Comparison of ENCODE assay signal across 18 cellular contexts in genomic region chr11:8686325-8686724, GRCh38. TPM values are rescaled to one million over a fixed set of nuclear protein-coding genes. Genes with fewer than 3 reads are reported as not detected.
DNase-seq lines count a peak whose midpoint lies in the region; ATAC-seq and TF ChIP-seq lines count a peak whose summit lies in the region.
"Had no signal": no experiment of that assay in that cellular context is flagged by ENCODE, and none has a peak within 500 bp of the region (broad histone marks: within the 10 kb centered on the region; RNA-seq: fewer than 3 reads in every experiment).

No MANE protein-coding gene starts in this region.

- H3K9me3 Mint-ChIP-seq in activated naive CD4-positive, alpha-beta T cell treated with anti-CD3 and anti-CD28 coated beads for 36 hours = no peaks in the 10 kb centered on the region
- H3K9me3 Mint-ChIP-seq in endodermal cell = no peaks in the 10 kb centered on the region

- H3K4me1 ChIP-seq in PC-9 (replicated peaks; ENCODE audit: insufficient read depth) (peaks cover 45% of the 10 kb centered on the region), endodermal cell (ENCODE audit: control insufficient read depth, insufficient read depth, low read length) (peaks cover 28% of the 10 kb centered on the region)

- no peak for DNase-seq in activated naive CD4-positive, alpha-beta T cell treated with anti-CD3 and anti-CD28 coated beads for 36 hours
- DNase-seq in activated naive CD4-positive, alpha-beta T cell treated with Interleukin-2 at 50 U/mL for 16 hours = no peak
- no peak for DNase-seq in PC-9
- DNase-seq in endodermal cell = peak; percentile 33
- DNase-seq in ureter (ENCODE audit: low spot score) = peak; percentile 26
- DNase-seq in iPS-NIHi11 (ENCODE audit: low spot score) = no peak
- DNase-seq in stimulated activated CD4-positive, alpha-beta T cell treated with anti-CD3 and anti-CD28 coated beads, Interleukin-12 subunit alpha, Interleukin-12 subunit beta, amount 100 ng/mL, for 4 hours = no peak
- DNase-seq: body of pancreas; DMS153; effector CD4-positive, alpha-beta T cell; NCI-H1048; NCI-H2171; NK-92 treated with Interleukin-12 subunit alpha and Interleukin-12 subunit beta, amount 100 ng/mL, for 24 hours; SW 1271 had no signal

- WGBS in endodermal cell (ENCODE audit: insufficient coverage in 1 of 2, insufficient read length in 1 of 2), 2 experiments = 94 to 100% methylated on average over 6 to 7 of the region's 7 CpGs

- intact Hi-C loops in activated naive CD4-positive, alpha-beta T cell treated with anti-CD3 and anti-CD28 coated beads for 36 hours (cut with micrococcal nuclease) = loop anchor here (5.0 to 10.0 kb wide), 6 partner anchors 146 to 1942 kb away; partner anchors contain the start of genes SBF2 and WEE1
- intact Hi-C loops in PC-9 (cut with micrococcal nuclease; ENCODE audit: unreplicated experiment) = no loop called here

- peaks cover 56% of the 10 kb centered on the region for H3K4me1 Mint-ChIP-seq in activated naive CD4-positive, alpha-beta T cell treated with anti-CD3 and anti-CD28 coated beads for 36 hours (ENCODE audit: low read depth)
- peaks cover 42% of the 10 kb centered on the region for H3K4me1 Mint-ChIP-seq in endodermal cell

- TF ChIP-seq CTCF in PC-9 (conservative IDR thresholded peaks at IDR 0.05) (no peak), endodermal cell (conservative IDR thresholded peaks at IDR 0.05) (no peak)

- H3K4me2 ChIP-seq in PC-9 = peak overlapping the region; percentile 98

- peaks cover 50% of the 10 kb centered on the region for H3F3A ChIP-seq in PC-9 (ENCODE audit: insufficient read depth, low read depth)

- H3K27ac Mint-ChIP-seq in activated naive CD4-positive, alpha-beta T cell treated with anti-CD3 and anti-CD28 coated beads for 36 hours = peak overlapping the region; percentile 12
- H3K27ac Mint-ChIP-seq in endodermal cell = peak overlapping the region; percentile 71

- peaks cover 60% of the 10 kb centered on the region for H3K79me2 ChIP-seq in PC-9 (ENCODE audit: low read depth)

- H3K36me3 ChIP-seq in PC-9 (ENCODE audit: low read depth) (peaks cover 41% of the 10 kb centered on the region), endodermal cell (ENCODE audit: control insufficient read depth, insufficient read depth, low read length) (peaks cover 65% of the 10 kb centered on the region)

- no peak overlapping the region for H2AFZ ChIP-seq in PC-9

- H3K36me3 Mint-ChIP-seq in activated naive CD4-positive, alpha-beta T cell treated with anti-CD3 and anti-CD28 coated beads for 36 hours (ENCODE audit: low read depth) = peaks cover 61% of the 10 kb centered on the region
- peaks cover 62% of the 10 kb centered on the region for H3K36me3 Mint-ChIP-seq in endodermal cell (ENCODE audit: low read depth)

- POLR2A ChIA-PET in PC-9 (lab: Charles Lee; ENCODE audit: unreplicated experiment) = interaction anchor here (0.6 to 0.7 kb wide), 2 partner anchors 33 to 117 kb away, joined by 3 to 6 read pairs; no protein-coding TSS in a partner anchor

- no peak overlapping the region for H3K9ac ChIP-seq in endodermal cell (ENCODE audit: extremely low read depth, low read length, poor library complexity, severe bottlenecking)

- H3K27ac ChIP-seq in PC-9 (peak overlapping the region; percentile 73; the same call in 1 of the 2 replicates), endodermal cell (ENCODE audit: low read depth, low read length) (no peak overlapping the region)
- H3K27ac ChIP-seq: skin epidermis had no signal

- no peaks in the 10 kb centered on the region for H3K27me3 ChIP-seq in PC-9 (ENCODE audit: insufficient read depth, low read depth)
- H3K27me3 ChIP-seq in endodermal cell (ENCODE audit: control insufficient read depth, insufficient read depth, low read length, poor library complexity, severe bottlenecking) = no peaks in the 10 kb centered on the region
- H3K27me3 ChIP-seq: body of pancreas, neutrophil had no signal

- peak overlapping the region; percentile 31 for H3K4me3 Mint-ChIP-seq in activated naive CD4-positive, alpha-beta T cell treated with anti-CD3 and anti-CD28 coated beads for 36 hours
- H3K4me3 Mint-ChIP-seq in endodermal cell = no peak overlapping the region

- H3K9me3 ChIP-seq in PC-9 (ENCODE audit: insufficient read depth, low read depth) (no peaks in the 10 kb centered on the region), endodermal cell (ENCODE audit: control insufficient read depth, low read length) (no peaks in the 10 kb centered on the region)
- H3K9me3 ChIP-seq: body of pancreas, neutrophil had no signal

- CTCF ChIA-PET in activated naive CD4-positive, alpha-beta T cell treated with anti-CD3 and anti-CD28 coated beads for 36 hours (lab: Charles Lee) = no interaction called here
- CTCF ChIA-PET in PC-9 (lab: Charles Lee) = no interaction called here

- ATAC-seq in HG02970 (IDR thresholded peaks at IDR 0.05; ENCODE audit: low FRiP score, unreplicated experiment) = no peak
- ATAC-seq: body of pancreas had no signal

- H3K4me3 ChIP-seq in PC-9 (peak overlapping the region; percentile 14; the same call in 1 of the 2 replicates), endodermal cell (ENCODE audit: low read length) (peak overlapping the region; percentile 36)
- H3K4me3 ChIP-seq: body of pancreas, lung, skin epidermis had no signal

- no peaks in the 10 kb centered on the region for H3K9me2 ChIP-seq in PC-9 (ENCODE audit: insufficient read depth)

- H4K20me1 ChIP-seq in PC-9 (ENCODE audit: insufficient read depth) = peaks cover 15% of the 10 kb centered on the region

- BruUV-seq in PC-9 (replicated peaks; lab: Mats Ljungman, UMichigan) = no TSS peak

- H3K27me3 Mint-ChIP-seq in activated naive CD4-positive, alpha-beta T cell treated with anti-CD3 and anti-CD28 coated beads for 36 hours (ENCODE audit: low read depth) = no peaks in the 10 kb centered on the region
- H3K27me3 Mint-ChIP-seq in endodermal cell (ENCODE audit: insufficient read depth) = no peaks in the 10 kb centered on the region

RNA-seq across cellular contexts. Expression of gene RPL27A, which starts 3.7 kb away (rescaled TPM):
- total RNA-seq in activated naive CD4-positive, alpha-beta T cell treated with anti-CD3 and anti-CD28 coated beads for 36 hours = 1,000 to 10,000 TPM; 1,157 to 1,188 TPM
- 548 and 560 TPM in 2 replicates for total RNA-seq in PC-9 (2021)
- total RNA-seq in endodermal cell = 1,000 to 10,000 TPM; 1,114 to 1,791 TPM
- polyA plus RNA-seq in endodermal cell (2013, experiment 1 of 2) = 2,532 TPM
- 2,350 TPM for polyA plus RNA-seq in endodermal cell (2013, experiment 2 of 2)
- 976 TPM for total RNA-seq in ureter

RNA-seq across cellular contexts. Expression of gene TRIM66, which starts 3.9 kb away (rescaled TPM):
- 10 to 100 TPM; 16.4 to 19.1 TPM for total RNA-seq in activated naive CD4-positive, alpha-beta T cell treated with anti-CD3 and anti-CD28 coated beads for 36 hours
- total RNA-seq in PC-9 (2021) = 16.1 and 17.0 TPM in 2 replicates
- total RNA-seq in endodermal cell = 1 to 10 TPM; 4.3 to 4.6 TPM
- 7.1 TPM for polyA plus RNA-seq in endodermal cell (2013, experiment 1 of 2)
- polyA plus RNA-seq in endodermal cell (2013, experiment 2 of 2) = 3.7 TPM
- total RNA-seq in ureter = 40.1 TPM

Comparison
In these comparisons a context has a peak if more than half of its experiments do, and no peak if none do; other contexts are left out.
1. DNase-seq: peak in endodermal cell (single experiment) and ureter (single experiment); none in activated naive CD4-positive, alpha-beta T cell treated with anti-CD3 and anti-CD28 coated beads for 36 hours (single experiment), activated naive CD4-positive, alpha-beta T cell treated with Interleukin-2 at 50 U/mL for 16 hours (single experiment), PC-9 (0 of 2), iPS-NIHi11 (single experiment) and stimulated activated CD4-positive, alpha-beta T cell treated with anti-CD3 and anti-CD28 coated beads, Interleukin-12 subunit alpha, Interleukin-12 subunit beta, amount 100 ng/mL, for 4 hours (single experiment).